ENCODE assay signal across 11 cellular contexts in genomic region chr7:26910221-26910620, GRCh38. TPM values are rescaled to one million over a fixed set of nuclear protein-coding genes. Genes with fewer than 3 reads are reported as not detected.
DNase-seq lines count a peak whose midpoint lies in the region; ATAC-seq and TF ChIP-seq lines count a peak whose summit lies in the region.
"Had no signal": no experiment of that assay in that cellular context is flagged by ENCODE, and none has a peak within 500 bp of the region (broad histone marks: within the 10 kb centered on the region; RNA-seq: fewer than 3 reads in every experiment).

No MANE protein-coding gene starts in this region.

- peak; percentile 16 for DNase-seq in activated CD4-positive, alpha-beta memory T cell treated with anti-CD3 and anti-CD28 coated beads, Interleukin-2, amount 10 ng/mL, durations not matched to agents 7 days and 5 days
- DNase-seq in activated CD4-positive, alpha-beta memory T cell treated with anti-CD3 and anti-CD28 coated beads for 36 hours: no peak
- no peak for DNase-seq in T-helper 17 cell
- DNase-seq in fibroblast of villous mesenchyme (ENCODE audit: low read depth): peak; percentile 81
- peak; percentile 27 for DNase-seq in transverse colon
- DNase-seq in cortex of kidney (lab: John Stamatoyannopoulos, UW): no peak
- no peak for DNase-seq in suprapubic skin (ENCODE audit: low spot score in 2 of 2)
- no peak for DNase-seq in UCSD-AML1 (lab: John Stamatoyannopoulos, UW; ENCODE audit: unreplicated experiment)
- DNase-seq: NCI-H1417; stimulated activated CD4-positive, alpha-beta T cell treated with anti-CD3 and anti-CD28 coated beads, Interleukin-4, amount 100 ng/mL, for 24 hours had no signal

- no peak overlapping the region for H3K27ac Mint-ChIP-seq in activated CD4-positive, alpha-beta memory T cell treated with anti-CD3 and anti-CD28 coated beads, Interleukin-2, amount 10 ng/mL, durations not matched to agents 7 days and 5 days
- no peak overlapping the region for H3K27ac Mint-ChIP-seq in activated CD4-positive, alpha-beta memory T cell treated with anti-CD3 and anti-CD28 coated beads for 36 hours
- H3K27ac Mint-ChIP-seq in T-helper 17 cell: no peak overlapping the region

- H3K9me3 ChIP-seq in T-helper 17 cell (ENCODE audit: control insufficient read depth, low read length, poor library complexity, severe bottlenecking) (no peaks in the 10 kb centered on the region), transverse colon (no peaks in the 10 kb centered on the region), suprapubic skin (no peaks in the 10 kb centered on the region)
- H3K9me3 ChIP-seq: upper lobe of left lung had no signal

- H3K27ac ChIP-seq in transverse colon (no peak overlapping the region), suprapubic skin (no peak overlapping the region)
- H3K27ac ChIP-seq: upper lobe of left lung had no signal

- in situ Hi-C loops in transverse colon (cut with MboI; ENCODE audit: low pct_ligation_motif_present in 1 of 4, low pct_unique_long_range_greater_than_20kb in 1 of 4, low sequenced_read_pairs in 3 of 4): no loop called here

- POLR2A ChIA-PET in activated CD4-positive, alpha-beta memory T cell treated with anti-CD3 and anti-CD28 coated beads, Interleukin-2, amount 10 ng/mL, durations not matched to agents 7 days and 5 days (lab: Charles Lee): no interaction called here
- POLR2A ChIA-PET in activated CD4-positive, alpha-beta memory T cell treated with anti-CD3 and anti-CD28 coated beads for 36 hours (lab: Charles Lee): no interaction called here

- no peak for TF ChIP-seq CTCF in fibroblast of villous mesenchyme (IDR thresholded peaks at IDR 0.05; ENCODE audit: insufficient read depth, low read depth, low read length)
- no peak for TF ChIP-seq CTCF in transverse colon (IDR thresholded peaks at IDR 0.05)
- TF ChIP-seq CTCF in suprapubic skin (IDR thresholded peaks at IDR 0.05): no peak

- no peaks in the 10 kb centered on the region for H3K9me3 Mint-ChIP-seq in activated CD4-positive, alpha-beta memory T cell treated with anti-CD3 and anti-CD28 coated beads, Interleukin-2, amount 10 ng/mL, durations not matched to agents 7 days and 5 days
- H3K9me3 Mint-ChIP-seq in activated CD4-positive, alpha-beta memory T cell treated with anti-CD3 and anti-CD28 coated beads for 36 hours: no peaks in the 10 kb centered on the region

- intact Hi-C loops in activated CD4-positive, alpha-beta memory T cell treated with anti-CD3 and anti-CD28 coated beads for 36 hours (cut with micrococcal nuclease): no loop called here
- intact Hi-C loops in transverse colon (cut with DNase I; ENCODE audit: low total_unique reads): no loop called here

- no peak for TF ChIP-seq POLR2A in transverse colon (IDR thresholded peaks at IDR 0.05)
- TF ChIP-seq POLR2A in suprapubic skin (IDR thresholded peaks at IDR 0.05): no peak

- no peak overlapping the region for H3K4me3 Mint-ChIP-seq in activated CD4-positive, alpha-beta memory T cell treated with anti-CD3 and anti-CD28 coated beads, Interleukin-2, amount 10 ng/mL, durations not matched to agents 7 days and 5 days
- no peak overlapping the region for H3K4me3 Mint-ChIP-seq in activated CD4-positive, alpha-beta memory T cell treated with anti-CD3 and anti-CD28 coated beads for 36 hours
- H3K4me3 Mint-ChIP-seq in T-helper 17 cell: peak overlapping the region; percentile 12

- TF ChIP-seq EP300 in transverse colon (IDR thresholded peaks at IDR 0.05; ENCODE audit: low read depth): no peak
- TF ChIP-seq EP300 in suprapubic skin (IDR thresholded peaks at IDR 0.05): no peak

- peaks cover 3% of the 10 kb centered on the region for H3K27me3 Mint-ChIP-seq in activated CD4-positive, alpha-beta memory T cell treated with anti-CD3 and anti-CD28 coated beads, Interleukin-2, amount 10 ng/mL, durations not matched to agents 7 days and 5 days
- no peaks in the 10 kb centered on the region for H3K27me3 Mint-ChIP-seq in activated CD4-positive, alpha-beta memory T cell treated with anti-CD3 and anti-CD28 coated beads for 36 hours
- H3K27me3 Mint-ChIP-seq in T-helper 17 cell: peaks cover 6% of the 10 kb centered on the region

- peaks cover 4% of the 10 kb centered on the region for H3K4me1 Mint-ChIP-seq in activated CD4-positive, alpha-beta memory T cell treated with anti-CD3 and anti-CD28 coated beads, Interleukin-2, amount 10 ng/mL, durations not matched to agents 7 days and 5 days
- no peaks in the 10 kb centered on the region for H3K4me1 Mint-ChIP-seq in activated CD4-positive, alpha-beta memory T cell treated with anti-CD3 and anti-CD28 coated beads for 36 hours (ENCODE audit: low read depth)
- H3K4me1 Mint-ChIP-seq in T-helper 17 cell: peaks cover 7% of the 10 kb centered on the region

- H3K36me3 Mint-ChIP-seq in activated CD4-positive, alpha-beta memory T cell treated with anti-CD3 and anti-CD28 coated beads, Interleukin-2, amount 10 ng/mL, durations not matched to agents 7 days and 5 days (ENCODE audit: low read depth): no peaks in the 10 kb centered on the region
- H3K36me3 Mint-ChIP-seq in activated CD4-positive, alpha-beta memory T cell treated with anti-CD3 and anti-CD28 coated beads for 36 hours: no peaks in the 10 kb centered on the region
- H3K36me3 Mint-ChIP-seq in T-helper 17 cell (ENCODE audit: low read depth): no peaks in the 10 kb centered on the region

- no peak overlapping the region for H3K4me3 ChIP-seq in fibroblast of villous mesenchyme (ENCODE audit: low read depth, low read length)
- no peak overlapping the region for H3K4me3 ChIP-seq in transverse colon
- H3K4me3 ChIP-seq in suprapubic skin: no peak overlapping the region
- H3K4me3 ChIP-seq: upper lobe of left lung had no signal

- 79 to 86% methylated on average over 4 of the region's 4 CpGs for WGBS in transverse colon (ENCODE audit: low coverage in 1 of 2), 2 donors
- 95% methylated on average over 4 of the region's 4 CpGs for WGBS in suprapubic skin

- H3K27me3 ChIP-seq in transverse colon: no peaks in the 10 kb centered on the region
- H3K27me3 ChIP-seq in suprapubic skin: no peaks in the 10 kb centered on the region
- H3K27me3 ChIP-seq: upper lobe of left lung had no signal

- H3K36me3 ChIP-seq in transverse colon (no peaks in the 10 kb centered on the region), suprapubic skin (no peaks in the 10 kb centered on the region)
- H3K36me3 ChIP-seq: upper lobe of left lung had no signal

- ATAC-seq in T-helper 17 cell: peak; percentile 67

- CTCF ChIA-PET in activated CD4-positive, alpha-beta memory T cell treated with anti-CD3 and anti-CD28 coated beads, Interleukin-2, amount 10 ng/mL, durations not matched to agents 7 days and 5 days (lab: Charles Lee): no interaction called here
- CTCF ChIA-PET in activated CD4-positive, alpha-beta memory T cell treated with anti-CD3 and anti-CD28 coated beads for 36 hours (lab: Charles Lee): no interaction called here

- H3K4me1 ChIP-seq in transverse colon (no peaks in the 10 kb centered on the region), suprapubic skin (no peaks in the 10 kb centered on the region)
- H3K4me1 ChIP-seq: upper lobe of left lung had no signal

RNA-seq across cellular contexts. Expression of gene SKAP2, which starts 45.8 kb away (rescaled TPM):
- total RNA-seq in activated CD4-positive, alpha-beta memory T cell treated with anti-CD3 and anti-CD28 coated beads, Interleukin-2, amount 10 ng/mL, durations not matched to agents 7 days and 5 days: 10 to 100 TPM; 12.8 to 15.1 TPM
- total RNA-seq in activated CD4-positive, alpha-beta memory T cell treated with anti-CD3 and anti-CD28 coated beads for 36 hours: 10 to 100 TPM; 11.2 to 11.9 TPM
- total RNA-seq in T-helper 17 cell (10 to 100 TPM in 1 of 2 donors, 1 to 10 TPM in 1; 5.6 to 13.7 TPM), fibroblast of villous mesenchyme (6.8 and 10.4 TPM in 2 replicates), transverse colon (10 to 100 TPM in 3 of 4 donors, 1 to 10 TPM in 1; 2.6 to 35.2 (median 23.8) TPM), suprapubic skin (10 to 100 TPM; 21.3 to 34.4 (median 23.9) TPM)

Comparison
In these comparisons a context has a peak if more than half of its experiments do, and no peak if none do; other contexts are left out.
1. DNase-seq: peak in activated CD4-positive, alpha-beta memory T cell treated with anti-CD3 and anti-CD28 coated beads, Interleukin-2, amount 10 ng/mL, durations not matched to agents 7 days and 5 days (single experiment), fibroblast of villous mesenchyme (single experiment) and transverse colon (single experiment); none in activated CD4-positive, alpha-beta memory T cell treated with anti-CD3 and anti-CD28 coated beads for 36 hours (single experiment), T-helper 17 cell (0 of 3), cortex of kidney (single experiment), suprapubic skin (0 of 2) and UCSD-AML1 (single experiment).